In the genomic region with DNA sequence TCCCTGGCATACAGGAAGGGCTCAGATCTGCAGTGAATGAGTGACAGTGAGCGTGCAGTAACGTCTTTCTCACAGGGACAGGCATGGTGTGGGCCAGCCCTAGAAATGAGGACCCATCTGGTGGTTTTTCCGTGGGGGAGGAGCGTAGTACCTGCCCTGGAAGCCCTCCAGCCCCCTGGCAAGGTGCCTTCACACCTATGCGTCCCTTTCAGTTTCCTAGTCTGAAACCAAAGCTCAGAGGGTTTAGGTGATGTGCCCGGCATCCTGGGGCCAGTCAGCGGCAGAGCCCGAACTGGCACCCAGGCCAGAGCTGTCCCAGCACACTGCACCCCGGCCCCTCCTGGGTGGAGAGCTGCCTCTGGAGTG, we compare ENCODE assay signal across 9 cellular contexts. TPM values are rescaled to one million over a fixed set of nuclear protein-coding genes. Genes with fewer than 3 reads are reported as not detected.
DNase-seq lines count a peak whose midpoint lies in the region; ATAC-seq lines count a peak whose summit lies in the region.
"Had no signal": no experiment of that assay in that cellular context is flagged by ENCODE, and none has a peak within 500 bp of the region (broad histone marks: within the 10 kb centered on the region; RNA-seq: fewer than 3 reads in every experiment).

No MANE protein-coding gene starts in this region.

- no peaks in the 10 kb centered on the region for H3K36me3 Mint-ChIP-seq in natural killer cell treated with Interleukin-12 subunit alpha and Interleukin-12 subunit beta and Interleukin-15 and Interleukin-18, amount 100 ng/mL, for 72 hours

- peak; percentile 53 to 62 for ATAC-seq in natural killer cell treated with Interleukin-12 subunit alpha and Interleukin-12 subunit beta and Interleukin-15 and Interleukin-18, amount 100 ng/mL, for 72 hours
- peak; percentile 65 for ATAC-seq in stimulated activated naive CD8-positive, alpha-beta T cell treated with anti-CD3 and anti-CD28 coated beads, Interleukin-15, amount 100 ng/mL, for 72 hours

- H3K27me3 Mint-ChIP-seq in natural killer cell treated with Interleukin-12 subunit alpha and Interleukin-12 subunit beta and Interleukin-15 and Interleukin-18, amount 100 ng/mL, for 72 hours = no peaks in the 10 kb centered on the region
- no peaks in the 10 kb centered on the region for H3K27me3 Mint-ChIP-seq in stimulated activated naive CD8-positive, alpha-beta T cell treated with anti-CD3 and anti-CD28 coated beads, Interleukin-15, amount 100 ng/mL, for 72 hours

- H3K4me3 Mint-ChIP-seq in natural killer cell treated with Interleukin-12 subunit alpha and Interleukin-12 subunit beta and Interleukin-15 and Interleukin-18, amount 100 ng/mL, for 72 hours = peak overlapping the region; percentile 79
- peak overlapping the region; percentile 86 to 98 for H3K4me3 Mint-ChIP-seq in stimulated activated naive CD8-positive, alpha-beta T cell treated with anti-CD3 and anti-CD28 coated beads, Interleukin-15, amount 100 ng/mL, for 72 hours

- H3K27ac Mint-ChIP-seq in natural killer cell treated with Interleukin-12 subunit alpha and Interleukin-12 subunit beta and Interleukin-15 and Interleukin-18, amount 100 ng/mL, for 72 hours = peak overlapping the region; percentile 78 to 89
- peak overlapping the region; percentile 71 to 81 for H3K27ac Mint-ChIP-seq in stimulated activated naive CD8-positive, alpha-beta T cell treated with anti-CD3 and anti-CD28 coated beads, Interleukin-15, amount 100 ng/mL, for 72 hours

- peak; percentile 14 for DNase-seq in NCI-H2171 treated with DMSO at 0.1 percent for 48 hours (lab: John Stamatoyannopoulos, UW)
- DNase-seq in NCI-H2171 (lab: John Stamatoyannopoulos, UW) = no peak
- peak; percentile 59 for DNase-seq in activated effector memory CD4-positive, alpha-beta T cell treated with Interleukin-2 at 50 U/mL for 16 hours
- peak; percentile 71 for DNase-seq in natural killer cell treated with Interleukin-12 subunit alpha and Interleukin-12 subunit beta and Interleukin-15 and Interleukin-18, amount 100 ng/mL, for 72 hours (ENCODE audit: low spot score)
- DNase-seq in stimulated activated naive CD8-positive, alpha-beta T cell treated with anti-CD3 and anti-CD28 coated beads, Interleukin-15, amount 100 ng/mL, for 72 hours = peak; percentile 71 to 80
- no peak for DNase-seq in SIG-M5 (lab: John Stamatoyannopoulos, UW)
- no peak for DNase-seq in cerebellar nuclear complex (lab: John Stamatoyannopoulos, UW)
- no peak for DNase-seq in HCEC 1CT
- DNase-seq: NCI-H1694 had no signal

- H3K4me1 Mint-ChIP-seq in natural killer cell treated with Interleukin-12 subunit alpha and Interleukin-12 subunit beta and Interleukin-15 and Interleukin-18, amount 100 ng/mL, for 72 hours (ENCODE audit: low read depth in 2 of 2) = peaks cover 56 to 61% of the 10 kb centered on the region in 2 donors
- peaks cover 81% of the 10 kb centered on the region for H3K4me1 Mint-ChIP-seq in stimulated activated naive CD8-positive, alpha-beta T cell treated with anti-CD3 and anti-CD28 coated beads, Interleukin-15, amount 100 ng/mL, for 72 hours

- no peaks in the 10 kb centered on the region for H3K9me3 Mint-ChIP-seq in natural killer cell treated with Interleukin-12 subunit alpha and Interleukin-12 subunit beta and Interleukin-15 and Interleukin-18, amount 100 ng/mL, for 72 hours
- H3K9me3 Mint-ChIP-seq in stimulated activated naive CD8-positive, alpha-beta T cell treated with anti-CD3 and anti-CD28 coated beads, Interleukin-15, amount 100 ng/mL, for 72 hours = no peaks in the 10 kb centered on the region

RNA-seq across cellular contexts. Expression of a gene that starts 4.3 kb away (rescaled TPM):
- total RNA-seq in natural killer cell treated with Interleukin-12 subunit alpha and Interleukin-12 subunit beta and Interleukin-15 and Interleukin-18, amount 100 ng/mL, for 72 hours = 10 to 100 TPM; 24.9 to 25.9 TPM

Comparison
In these comparisons a context has a peak if more than half of its experiments do, and no peak if none do; other contexts are left out.
1. DNase-seq: peak in NCI-H2171 treated with DMSO at 0.1 percent for 48 hours (single experiment), activated effector memory CD4-positive, alpha-beta T cell treated with Interleukin-2 at 50 U/mL for 16 hours (single experiment), natural killer cell treated with Interleukin-12 subunit alpha and Interleukin-12 subunit beta and Interleukin-15 and Interleukin-18, amount 100 ng/mL, for 72 hours (single experiment) and stimulated activated naive CD8-positive, alpha-beta T cell treated with anti-CD3 and anti-CD28 coated beads, Interleukin-15, amount 100 ng/mL, for 72 hours (2 of 2); none in NCI-H2171 (single experiment), SIG-M5 (single experiment), cerebellar nuclear complex (0 of 2) and HCEC 1CT (single experiment).